Comparison of ENCODE assay signal across 27 cellular contexts in genomic region chr1:239418241-239418640, GRCh38. TPM values are rescaled to one million over a fixed set of nuclear protein-coding genes. Genes with fewer than 3 reads are reported as not detected.
DNase-seq lines count a peak whose midpoint lies in the region; ATAC-seq and TF ChIP-seq lines count a peak whose summit lies in the region.
"Had no signal": no experiment of that assay in that cellular context is flagged by ENCODE, and none has a peak within 500 bp of the region (broad histone marks: within the 10 kb centered on the region; RNA-seq: fewer than 3 reads in every experiment).

No MANE protein-coding gene starts in this region.

- no peak overlapping the region for H3K4me3 ChIP-seq in rectal smooth muscle tissue (ENCODE audit: low read length)
- no peak overlapping the region for H3K4me3 ChIP-seq in neural progenitor cell
- H3K4me3 ChIP-seq in colonic mucosa, result no peak overlapping the region
- H3K4me3 ChIP-seq: BLaER1, GM12878, HAP-1 had no signal

- DNase-seq in GDM1 (lab: John Stamatoyannopoulos, UW) (no peak), neural progenitor cell (ENCODE audit: low spot score) (no peak), C1 segment of cervical spinal cord (lab: John Stamatoyannopoulos, UW) (no peak), colonic mucosa (no peak)
- DNase-seq: CD4-positive, alpha-beta T cell; COR-L47; GOT3; HFFc6; KBM-7; MV-4-11; NCI-H1105 treated with DMSO at 0.1 percent for 48 hours; NCI-H146; NCI-H1930; NCI-H2107; NCI-H524 treated with DMSO at 0.1 percent for 48 hours; NCI-H774; RPMI8226; SHP77; T-helper 1 cell had no signal

- peak overlapping the region; percentile 42 for H3K27ac ChIP-seq in rectal smooth muscle tissue (ENCODE audit: low read depth, low read length)
- no peak overlapping the region for H3K27ac ChIP-seq in neural progenitor cell
- H3K27ac ChIP-seq in colonic mucosa, result no peak overlapping the region
- H3K27ac ChIP-seq: BLaER1 had no signal

- no peaks in the 10 kb centered on the region for H3K36me3 Mint-ChIP-seq in neural progenitor cell

- no peaks in the 10 kb centered on the region for H3K36me3 ChIP-seq in rectal smooth muscle tissue (ENCODE audit: control insufficient read depth, insufficient read depth, low read length)
- H3K36me3 ChIP-seq in neural progenitor cell, result no peaks in the 10 kb centered on the region
- no peaks in the 10 kb centered on the region for H3K36me3 ChIP-seq in colonic mucosa
- H3K36me3 ChIP-seq: BLaER1, HAP-1 had no signal

- no peak overlapping the region for H3K4me3 Mint-ChIP-seq in neural progenitor cell
- H3K4me3 Mint-ChIP-seq: CD4-positive, alpha-beta T cell; HFFc6; T-helper 2 cell treated with Interferon-gamma antibody and Interleukin-4, amounts not matched to agents 5 μg/mL and 100 μg/mL, for 36 hours had no signal

- no peaks in the 10 kb centered on the region for H3F3A ChIP-seq in neural progenitor cell (ENCODE audit: low read depth)

- H3K9ac ChIP-seq in rectal smooth muscle tissue (ENCODE audit: low read length), result no peak overlapping the region
- no peak overlapping the region for H3K9ac ChIP-seq in neural progenitor cell
- H3K9ac ChIP-seq in colonic mucosa (ENCODE audit: low read depth in 2 of 2, low read length in 2 of 2), result no peak overlapping the region
- H3K9ac ChIP-seq: BLaER1 had no signal

- H3K4me1 ChIP-seq in rectal smooth muscle tissue (ENCODE audit: control insufficient read depth, insufficient read depth, low read length) (peaks cover 15% of the 10 kb centered on the region), neural progenitor cell (no peaks in the 10 kb centered on the region), colonic mucosa (no peaks in the 10 kb centered on the region)
- H3K4me1 ChIP-seq: BLaER1, HAP-1 had no signal

- ATAC-seq in GM19372 (IDR thresholded peaks at IDR 0.05; ENCODE audit: low read depth, unreplicated experiment), result peak; percentile 54
- peak; percentile 81 for ATAC-seq in HG02938 (IDR thresholded peaks at IDR 0.05; ENCODE audit: unreplicated experiment)
- peak; percentile 65 for ATAC-seq in HG03460 (IDR thresholded peaks at IDR 0.05; ENCODE audit: unreplicated experiment)
- ATAC-seq: GM12878 had no signal

- no peaks in the 10 kb centered on the region for H3K4me1 Mint-ChIP-seq in neural progenitor cell

- no peaks in the 10 kb centered on the region for H3K9me3 Mint-ChIP-seq in neural progenitor cell
- H3K9me3 Mint-ChIP-seq: CD4-positive, alpha-beta T cell; T-helper 2 cell treated with Interferon-gamma antibody and Interleukin-4, amounts not matched to agents 5 μg/mL and 100 μg/mL, for 36 hours had no signal

- H3K9me3 ChIP-seq in neural progenitor cell (ENCODE audit: low read depth), result no peaks in the 10 kb centered on the region
- H3K9me3 ChIP-seq in colonic mucosa, result no peaks in the 10 kb centered on the region
- H3K9me3 ChIP-seq: BLaER1, HAP-1 had no signal

- no peak overlapping the region for H2AFZ ChIP-seq in neural progenitor cell (replicated peaks)

- intact Hi-C loops in colonic mucosa (cut with DNase I), result no loop called here

- no peaks in the 10 kb centered on the region for H4K20me1 ChIP-seq in neural progenitor cell (ENCODE audit: low read depth)
- H4K20me1 ChIP-seq: BLaER1 had no signal

- H3K27ac Mint-ChIP-seq in neural progenitor cell, result no peak overlapping the region
- H3K27ac Mint-ChIP-seq: CD4-positive, alpha-beta T cell; HFFc6; T-helper 2 cell treated with Interferon-gamma antibody and Interleukin-4, amounts not matched to agents 5 μg/mL and 100 μg/mL, for 36 hours had no signal

- H3K79me2 ChIP-seq in neural progenitor cell (ENCODE audit: low read depth), result no peaks in the 10 kb centered on the region

- H3K27me3 Mint-ChIP-seq in neural progenitor cell (ENCODE audit: insufficient read depth, low read depth), result no peaks in the 10 kb centered on the region
- H3K27me3 Mint-ChIP-seq: CD4-positive, alpha-beta T cell had no signal

- no peak overlapping the region for H3K4me2 ChIP-seq in neural progenitor cell
- H3K4me2 ChIP-seq: BLaER1 had no signal

- H3K27me3 ChIP-seq in rectal smooth muscle tissue (ENCODE audit: control insufficient read depth, insufficient read depth, low read length) (no peaks in the 10 kb centered on the region), neural progenitor cell (no peaks in the 10 kb centered on the region), colonic mucosa (no peaks in the 10 kb centered on the region)
- H3K27me3 ChIP-seq: BLaER1 had no signal

- TF ChIP-seq CTCF in neural progenitor cell (IDR thresholded peaks at IDR 0.05), result no peak
- TF ChIP-seq CTCF in colonic mucosa (IDR thresholded peaks at IDR 0.05), result no peak

RNA-seq across cellular contexts. Expression of gene CHRM3, which starts 31.9 kb away (rescaled TPM):
- total RNA-seq in neural progenitor cell (ENCODE audit: low replicate concordance), result 2.4 and 4.5 TPM in 2 replicates
- total RNA-seq in colonic mucosa, result 10 to 100 TPM; 11.6 to 17.0 TPM
